ENCODE assay signal across 15 cellular contexts in the genomic region with DNA sequence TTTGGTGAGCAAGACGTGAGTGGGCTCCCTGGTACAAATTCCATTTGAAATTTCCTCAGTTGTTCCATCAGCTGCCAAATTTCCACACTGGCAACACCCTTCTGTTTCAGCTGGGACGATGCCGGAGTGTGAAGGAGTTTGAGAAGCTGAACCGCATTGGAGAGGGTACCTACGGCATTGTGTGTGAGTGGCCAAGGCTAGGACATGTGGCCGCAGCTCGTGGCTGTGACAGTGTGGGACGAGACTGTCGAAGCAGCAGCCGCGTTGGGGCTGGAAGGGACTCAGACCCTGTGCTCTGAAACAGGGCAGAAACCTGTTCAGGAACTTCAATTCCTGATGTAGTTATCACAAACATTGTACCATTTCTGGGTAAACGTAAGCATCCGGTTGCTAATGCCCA. TPM values are rescaled to one million over a fixed set of nuclear protein-coding genes. Genes with fewer than 3 reads are reported as not detected.
DNase-seq lines count a peak whose midpoint lies in the region; ATAC-seq and TF ChIP-seq lines count a peak whose summit lies in the region.
"Had no signal": no experiment of that assay in that cellular context is flagged by ENCODE, and none has a peak within 500 bp of the region (broad histone marks: within the 10 kb centered on the region; RNA-seq: fewer than 3 reads in every experiment).

No MANE protein-coding gene starts in this region.

- H3K36me3 ChIP-seq in spleen, result peaks cover 0 to 54% (median 39%) of the 10 kb centered on the region in 6 donors

- peak overlapping the region; percentile 98 for H3K27ac ChIP-seq in 22Rv1
- H3K27ac ChIP-seq in spleen, result no peak overlapping the region
- H3K27ac ChIP-seq: BLaER1 treated with 17β-estradiol and CSF1 and Interleukin-3, amounts not matched to agents 10 nM and 100 nM had no signal

- H3K9me3 ChIP-seq in spleen, result no peaks in the 10 kb centered on the region

- H3K4me3 Mint-ChIP-seq in activated T-cell treated with anti-CD3 and anti-CD28 coated beads, Interleukin-2, amount 50 U/mL, for 24 hours, result no peak overlapping the region
- no peak overlapping the region for H3K4me3 Mint-ChIP-seq in activated T-cell treated with anti-CD3 and anti-CD28 coated beads, Interleukin-2, amount 50 U/mL, for 4 hours

- H3K27me3 ChIP-seq in spleen (replicated peaks in 1 of 7), result no peaks in the 10 kb centered on the region
- H3K27me3 ChIP-seq: BLaER1 treated with 17β-estradiol and CSF1 and Interleukin-3, amounts not matched to agents 10 nM and 100 nM had no signal

- 94 to 97% (median 94%) methylated on average over 13 of the region's 13 CpGs for WGBS in spleen, 5 donors

- peak overlapping the region; percentile 14 for H3K27ac Mint-ChIP-seq in activated T-cell treated with anti-CD3 and anti-CD28 coated beads, Interleukin-2, amount 50 U/mL, for 24 hours
- H3K27ac Mint-ChIP-seq: CD4-positive, CD25-positive, alpha-beta regulatory T cell; GM23338; H9 had no signal

- no peak for DNase-seq in activated T-cell treated with anti-CD3 and anti-CD28 coated beads, Interleukin-2, amount 50 U/mL, for 24 hours
- no peak for DNase-seq in activated T-cell treated with anti-CD3 and anti-CD28 coated beads, Interleukin-2, amount 50 U/mL, for 4 hours
- DNase-seq in epidermal melanocyte (ENCODE audit: insufficient read length, low spot score) (peak; percentile 5), spleen (peak; percentile 56), GM19238 (ENCODE audit: insufficient read length, low spot score) (no peak), GM20000 (ENCODE audit: low spot score) (no peak)
- DNase-seq: 8988T; AML-193; CD4-positive, CD25-positive, alpha-beta regulatory T cell; DMS53; GF-D8; H9 had no signal

- H3K4me3 ChIP-seq in spleen, result no peak overlapping the region
- H3K4me3 ChIP-seq: BLaER1 treated with 17β-estradiol and CSF1 and Interleukin-3, amounts not matched to agents 10 nM and 100 nM; GM23338 had no signal

- no peaks in the 10 kb centered on the region for H3K27me3 Mint-ChIP-seq in activated T-cell treated with anti-CD3 and anti-CD28 coated beads, Interleukin-2, amount 50 U/mL, for 24 hours
- no peaks in the 10 kb centered on the region for H3K27me3 Mint-ChIP-seq in activated T-cell treated with anti-CD3 and anti-CD28 coated beads, Interleukin-2, amount 50 U/mL, for 4 hours (ENCODE audit: low read depth)
- H3K27me3 Mint-ChIP-seq: CD4-positive, CD25-positive, alpha-beta regulatory T cell had no signal

- H3K4me1 ChIP-seq in spleen, result peaks cover 7 to 36% (median 19%) of the 10 kb centered on the region in 6 donors

- H3K9me3 Mint-ChIP-seq in activated T-cell treated with anti-CD3 and anti-CD28 coated beads, Interleukin-2, amount 50 U/mL, for 24 hours, result no peaks in the 10 kb centered on the region
- H3K9me3 Mint-ChIP-seq in activated T-cell treated with anti-CD3 and anti-CD28 coated beads, Interleukin-2, amount 50 U/mL, for 4 hours, result no peaks in the 10 kb centered on the region
- H3K9me3 Mint-ChIP-seq: CD4-positive, CD25-positive, alpha-beta regulatory T cell had no signal

- TF ChIP-seq CTCF in 22Rv1 (IDR thresholded peaks at IDR 0.05), result no peak
- no peak for TF ChIP-seq CTCF in spleen (IDR thresholded peaks at IDR 0.05 in 8 of 11, conservative IDR thresholded peaks at IDR 0.05 in 3 of 11)
- TF ChIP-seq CTCF in GM20000 (IDR thresholded peaks at IDR 0.05; ENCODE audit: extremely low read depth, missing control alignments), result no peak

- peaks cover 19% of the 10 kb centered on the region for H3K4me1 Mint-ChIP-seq in activated T-cell treated with anti-CD3 and anti-CD28 coated beads, Interleukin-2, amount 50 U/mL, for 24 hours (ENCODE audit: low read depth)
- H3K4me1 Mint-ChIP-seq in activated T-cell treated with anti-CD3 and anti-CD28 coated beads, Interleukin-2, amount 50 U/mL, for 4 hours (ENCODE audit: low read depth), result peaks cover 9% of the 10 kb centered on the region

- TF ChIP-seq POLR2A in spleen (IDR thresholded peaks at IDR 0.05), result no peak

- intact Hi-C loops in spleen (cut with DNase I; ENCODE audit: low total_unique reads), result no loop called here

- ATAC-seq in activated T-cell treated with anti-CD3 and anti-CD28 coated beads, Interleukin-2, amount 50 U/mL, for 4 hours, result no peak
- ATAC-seq: GM23338 had no signal

- peaks cover 78% of the 10 kb centered on the region for H3K36me3 Mint-ChIP-seq in activated T-cell treated with anti-CD3 and anti-CD28 coated beads, Interleukin-2, amount 50 U/mL, for 24 hours (ENCODE audit: low read depth)
- H3K36me3 Mint-ChIP-seq in activated T-cell treated with anti-CD3 and anti-CD28 coated beads, Interleukin-2, amount 50 U/mL, for 4 hours (ENCODE audit: insufficient read depth), result peaks cover 11% of the 10 kb centered on the region

RNA-seq across cellular contexts. Expression of a gene that starts 2.7 kb away (rescaled TPM):
- 10 to 100 TPM; 76.3 to 82.5 (median 81.9) TPM for total RNA-seq in activated T-cell treated with anti-CD3 and anti-CD28 coated beads, Interleukin-2, amount 50 U/mL, for 4 hours
- total RNA-seq in spleen, result 100 to 1,000 TPM in 2 of 7 donors, 10 to 100 TPM in 5; 47.6 to 114 (median 76.3) TPM
- 100 to 1,000 TPM in 2 of 3 donors, 10 to 100 TPM in 1; 74.4 to 201 (median 134) TPM for polyA plus RNA-seq in spleen

RNA-seq across cellular contexts. Expression of a gene that starts 12.4 kb away (rescaled TPM):
- total RNA-seq in activated T-cell treated with anti-CD3 and anti-CD28 coated beads, Interleukin-2, amount 50 U/mL, for 4 hours, result 10 to 100 TPM; 13.6 to 16.4 (median 14.3) TPM
- 10 to 100 TPM in 6 of 7 donors, 1 to 10 TPM in 1; 6.8 to 16.9 (median 10.5) TPM for total RNA-seq in spleen
- 1 to 10 TPM; 4.6 to 6.3 (median 5.7) TPM for polyA plus RNA-seq in spleen

RNA-seq across cellular contexts. Expression of a gene that starts 31.5 kb away (rescaled TPM):
- total RNA-seq in activated T-cell treated with anti-CD3 and anti-CD28 coated beads, Interleukin-2, amount 50 U/mL, for 4 hours, result 10 to 100 TPM in 1 of 3 donors, 1 to 10 TPM in 2; 7.5 to 11.8 (median 8.0) TPM
- total RNA-seq in spleen, result 1 to 10 TPM; 2.9 to 5.7 (median 4.7) TPM
- polyA plus RNA-seq in spleen, result 1 to 10 TPM; 3.8 to 7.0 (median 4.9) TPM

RNA-seq across cellular contexts. Expression of a gene that starts 31.6 kb away (rescaled TPM):
- 1 to 10 TPM; 2.2 to 4.8 (median 2.9) TPM for total RNA-seq in activated T-cell treated with anti-CD3 and anti-CD28 coated beads, Interleukin-2, amount 50 U/mL, for 4 hours
- 10 to 100 TPM in 6 of 7 donors, 1 to 10 TPM in 1; 6.0 to 28.8 (median 19.2) TPM for total RNA-seq in spleen
- 10 to 100 TPM in 2 of 3 donors, 1 to 10 TPM in 1; 7.4 to 37.2 (median 34.5) TPM for polyA plus RNA-seq in spleen

RNA-seq across cellular contexts. Expression of a gene that starts 31.6 kb away (rescaled TPM):
- total RNA-seq in activated T-cell treated with anti-CD3 and anti-CD28 coated beads, Interleukin-2, amount 50 U/mL, for 4 hours, result 100 to 1,000 TPM; 108 to 111 (median 108) TPM
- 10 to 100 TPM; 44.4 to 96.2 (median 79.0) TPM for total RNA-seq in spleen
- polyA plus RNA-seq in spleen, result 10 to 100 TPM; 54.2 to 90.5 (median 63.6) TPM

Comparison
In these comparisons a context has a peak if more than half of its experiments do, and no peak if none do; other contexts are left out.
1. DNase-seq: peak in epidermal melanocyte (single experiment) and spleen (single experiment); none in activated T-cell treated with anti-CD3 and anti-CD28 coated beads, Interleukin-2, amount 50 U/mL, for 24 hours (single experiment), activated T-cell treated with anti-CD3 and anti-CD28 coated beads, Interleukin-2, amount 50 U/mL, for 4 hours (single experiment), GM19238 (single experiment) and GM20000 (single experiment).